In genomic region chr1:145720878-145721671, GRCh38 we compare ENCODE assay signal across 8 cellular contexts. TPM values are rescaled to one million over a fixed set of nuclear protein-coding genes. Genes with fewer than 3 reads are reported as not detected.
DNase-seq lines count a peak whose midpoint lies in the region; ATAC-seq and TF ChIP-seq lines count a peak whose summit lies in the region.

No MANE protein-coding gene starts in this region.

- H3K4me3 ChIP-seq in ACC112 (ENCODE audit: low read depth, low read length) (peak overlapping the region; percentile 78), SJSA1 (peak overlapping the region; percentile 22), osteoblast (ENCODE audit: insufficient read depth, low read length) (peak overlapping the region; percentile 72), testis (peak overlapping the region; percentile 24 to 32)

- no peaks in the 10 kb centered on the region for H3K9me3 ChIP-seq in SJSA1 (replicated peaks)
- no peaks in the 10 kb centered on the region for H3K9me3 ChIP-seq in osteoblast (ENCODE audit: low read depth, low read length)
- no peaks in the 10 kb centered on the region for H3K9me3 ChIP-seq in testis

- H3K36me3 ChIP-seq in ACC112 (ENCODE audit: insufficient read depth, low read length) (no peaks in the 10 kb centered on the region), SJSA1 (no peaks in the 10 kb centered on the region), osteoblast (ENCODE audit: insufficient read depth, low read length) (no peaks in the 10 kb centered on the region), testis (ENCODE audit: low read depth, missing control alignments) (no peaks in the 10 kb centered on the region)

- no peak for TF ChIP-seq POLR2A in testis (IDR thresholded peaks at IDR 0.05)

- peak in 53 of 76 experiments; percentile 4 to 67 (median 39) for DNase-seq in HUDEP-2 (lab: John Stamatoyannopoulos, UW; ENCODE audit: unreplicated experiment in 76 of 76)
- DNase-seq in SJSA1 (ENCODE audit: low read depth in 1 of 2, low spot score in 2 of 2), result peak; percentile 83 to 92
- DNase-seq in activated naive CD4-positive, alpha-beta T cell (lab: John Stamatoyannopoulos, UW), result peak; percentile 53 to 62 (median 58)
- peak; percentile 75 for DNase-seq in glomerular visceral epithelial cell (ENCODE audit: extremely low spot score)
- peak; percentile 79 for DNase-seq in osteoblast (ENCODE audit: insufficient read length, low spot score, missing footprints)
- DNase-seq in testis, result peak; percentile 77

- peak overlapping the region; percentile 97 for H3K4me2 ChIP-seq in osteoblast (ENCODE audit: insufficient read depth, low read length)

- H2AFZ ChIP-seq in ACC112 (ENCODE audit: low read length, unreplicated experiment) (peak overlapping the region; percentile 97), osteoblast (ENCODE audit: low read length) (peak overlapping the region; percentile 89)

- H3K27ac ChIP-seq in ACC112 (ENCODE audit: low read depth, low read length) (peak overlapping the region; percentile 49), SJSA1 (peak overlapping the region; percentile 97), osteoblast (ENCODE audit: low read depth, low read length) (peak overlapping the region; percentile 81), testis (no peak overlapping the region)

- H3K79me2 ChIP-seq in ACC112 (ENCODE audit: control insufficient read depth, insufficient read depth, low read length, unreplicated experiment) (no peaks in the 10 kb centered on the region), osteoblast (ENCODE audit: insufficient read depth, low read length) (no peaks in the 10 kb centered on the region)

- intact Hi-C loops in testis (cut with DNase I; ENCODE audit: low total_unique reads), result no loop called here

- H3K27me3 ChIP-seq in ACC112 (ENCODE audit: insufficient read depth, low read length), result no peaks in the 10 kb centered on the region
- H3K27me3 ChIP-seq in SJSA1 (replicated peaks), result no peaks in the 10 kb centered on the region
- H3K27me3 ChIP-seq in osteoblast (ENCODE audit: insufficient read depth, low read length), result no peaks in the 10 kb centered on the region
- no peaks in the 10 kb centered on the region for H3K27me3 ChIP-seq in testis

- 1 to 10% methylated on average over 21 to 43 of the region's 47 CpGs for WGBS in testis, 2 donors

- H4K20me1 ChIP-seq in osteoblast (ENCODE audit: insufficient read depth, low read length), result no peaks in the 10 kb centered on the region

- ATAC-seq in GM18498 (IDR thresholded peaks at IDR 0.05; ENCODE audit: unreplicated experiment), result peak; percentile 62

- TF ChIP-seq CTCF in osteoblast (IDR thresholded peaks at IDR 0.05; ENCODE audit: extremely low read depth, low read depth, low read length) (peak; percentile 79), testis (IDR thresholded peaks at IDR 0.05) (peak; percentile 77 to 95 (median 85))

- H3K4me1 ChIP-seq in ACC112 (ENCODE audit: control insufficient read depth, insufficient read depth, low read length, unreplicated experiment) (peaks cover 16% of the 10 kb centered on the region), SJSA1 (replicated peaks) (peaks cover 27% of the 10 kb centered on the region), osteoblast (ENCODE audit: insufficient read depth, low read length) (peaks cover 21% of the 10 kb centered on the region), testis (peaks cover 3% of the 10 kb centered on the region)

RNA-seq across cellular contexts. Expression of gene CD160, which starts 1.8 kb away (rescaled TPM):
- 0.18 TPM in 1 of 2 replicates, not detected in the other for total RNA-seq in SJSA1 (2014; rRNA removed; shearing (Covaris generic))
- total RNA-seq in osteoblast (not detected in 2 replicates), testis (under 1 TPM in 1 of 2 donors, not detected in 1; 0.31 TPM)
- polyA plus RNA-seq in testis (ENCODE audit: insufficient read depth, low read depth, low replicate concordance), result 0.45 TPM

RNA-seq across cellular contexts. Expression of gene PDZK1, which starts 13.9 kb away (rescaled TPM):
- total RNA-seq in SJSA1 (2014; rRNA removed; shearing (Covaris generic)), result 2.1 TPM in 1 of 2 replicates, not detected in the other
- 0.29 and 0.36 TPM in 2 replicates for total RNA-seq in osteoblast
- 1 to 10 TPM in 1 of 2 donors, under 1 TPM in 1; 0.94 to 1.5 TPM for total RNA-seq in testis
- polyA plus RNA-seq in testis (ENCODE audit: insufficient read depth, low read depth, low replicate concordance), result 3.5 TPM

Comparison
In these comparisons a context has a peak if more than half of its experiments do, and no peak if none do; other contexts are left out.
1. H3K27ac ChIP-seq: peak in ACC112 (single experiment), SJSA1 (single experiment) and osteoblast (single experiment); none in testis (0 of 2).
2. H3K4me3 ChIP-seq: peak in every context shown above with its lines; median percentile 78 in ACC112; 72 in osteoblast; 28 in testis; 22 in SJSA1.
3. Peak in every context shown above with its lines, with median percentiles within 50 percentile points of each other: DNase-seq.